24 cellular contexts compared by ENCODE assay signal in genomic region chr13:49898792-49899191, GRCh38.
"Had no signal": no experiment of that assay in that cellular context is flagged by ENCODE, and none has a peak within 500 bp of the region (broad histone marks: within the 10 kb centered on the region; RNA-seq: fewer than 3 reads in every experiment).

No MANE protein-coding gene starts in this region.

- H3K4me3 ChIP-seq: neural progenitor cell, ovary, psoas muscle, skin epidermis, stomach, thoracic aorta, thyroid gland, tibial nerve, upper lobe of left lung, vagina had no signal

- ATAC-seq: psoas muscle; right cardiac atrium; sciatic nerve; stimulated activated effector memory CD8-positive, alpha-beta T cell treated with anti-CD3 and anti-CD28 coated beads, Interleukin-12 subunit alpha, Interleukin-12 subunit beta, amount 100 ng/mL, for 72 hours; stimulated activated naive B cell treated with anti-CD40 and anti-IgM and Interleukin-4, amounts not matched to agents 10 μg/mL and 1 μg/mL and 100 μg/mL, for 72 hours had no signal

- DNase-seq: natural killer cell; occipital lobe; ovary; posterior cingulate gyrus; psoas muscle; right cardiac atrium; stimulated activated CD4-positive, alpha-beta T cell treated with anti-CD3 and anti-CD28 coated beads, Interleukin-15, amount 100 ng/mL, for 24 hours; stimulated activated CD4-positive, alpha-beta T cell treated with anti-CD3 and anti-CD28 coated beads, Interleukin-2, amount 100 ng/mL, for 24 hours; stimulated activated CD4-positive, alpha-beta T cell treated with anti-CD3 and anti-CD28 coated beads, Interleukin-2, amount 100 ng/mL, for 48 hours; stimulated activated CD4-positive, alpha-beta T cell treated with anti-CD3 and anti-CD28 coated beads, Interleukin-4, amount 100 ng/mL, for 24 hours; stimulated activated naive B cell treated with anti-CD40 and anti-IgM and Interleukin-4, amounts not matched to agents 10 μg/mL and 1 μg/mL and 100 μg/mL, for 72 hours; stimulated activated naive CD4-positive, alpha-beta T cell treated with Interleukin-2 at 50 U/mL for 16 hours; stomach; thyroid gland; trophoblast cell had no signal

- H3K27me3 ChIP-seq: neural progenitor cell, ovary, stomach, thyroid gland, tibial nerve, upper lobe of left lung, vagina had no signal

- H3K27ac ChIP-seq: neural progenitor cell, ovary, parathyroid adenoma, psoas muscle, skin epidermis, stomach, thoracic aorta, thyroid gland, tibial nerve, upper lobe of left lung, vagina had no signal

- H3K4me1 ChIP-seq: neural progenitor cell, parathyroid adenoma, psoas muscle, stomach, thyroid gland, tibial nerve, upper lobe of left lung, vagina had no signal

- H3K9me3 ChIP-seq: ovary, psoas muscle, stomach, thoracic aorta, thyroid gland, tibial nerve, upper lobe of left lung, vagina had no signal

- H3K36me3 ChIP-seq: neural progenitor cell, ovary, stomach, thoracic aorta, thyroid gland, tibial nerve, upper lobe of left lung, vagina had no signal
